Comparison of ENCODE assay signal across 1 cellular context in the genomic region with DNA sequence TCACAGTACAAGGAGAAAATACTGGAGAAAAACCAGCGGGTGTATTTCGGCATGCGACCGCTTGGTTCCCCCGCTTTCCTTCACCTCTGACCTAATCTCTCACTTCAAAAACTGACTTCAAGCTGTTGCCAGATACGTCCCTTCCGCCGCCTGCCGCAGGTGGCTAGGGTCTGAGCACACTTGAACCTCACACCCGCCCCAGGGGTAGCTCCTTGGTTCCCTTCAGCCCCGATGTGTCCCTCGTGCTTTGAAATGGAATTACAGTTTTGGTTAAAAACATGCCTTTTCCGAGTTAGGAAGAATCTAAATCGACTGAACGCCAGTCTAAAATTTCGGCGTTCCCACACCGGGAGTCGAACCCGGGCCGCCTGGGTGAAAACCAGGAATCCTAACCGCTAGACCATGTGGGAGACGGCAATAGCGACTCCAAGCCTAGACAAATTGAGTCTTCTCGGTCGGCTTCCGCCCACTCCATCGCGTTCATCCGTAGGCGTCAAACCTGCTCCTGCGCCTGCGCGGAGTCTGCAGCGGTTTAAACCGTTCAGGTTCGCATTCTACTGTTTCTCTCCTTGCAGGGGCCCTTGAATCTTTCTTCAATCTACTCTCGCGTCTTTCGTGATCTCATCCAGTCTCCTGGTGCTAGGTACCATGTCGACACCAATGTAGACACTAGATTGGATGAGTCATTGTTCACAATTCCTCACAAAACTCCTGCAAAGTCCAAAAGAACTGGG.
TF ChIP-seq lines count a peak whose summit lies in the region.

No MANE protein-coding gene starts in this region.

TF ChIP-seq in neural cell, 6 proteins besides CTCF, POLR2A, EP300 and RAD21 (continued from another document):
- TF ChIP-seq, protein P1, sequence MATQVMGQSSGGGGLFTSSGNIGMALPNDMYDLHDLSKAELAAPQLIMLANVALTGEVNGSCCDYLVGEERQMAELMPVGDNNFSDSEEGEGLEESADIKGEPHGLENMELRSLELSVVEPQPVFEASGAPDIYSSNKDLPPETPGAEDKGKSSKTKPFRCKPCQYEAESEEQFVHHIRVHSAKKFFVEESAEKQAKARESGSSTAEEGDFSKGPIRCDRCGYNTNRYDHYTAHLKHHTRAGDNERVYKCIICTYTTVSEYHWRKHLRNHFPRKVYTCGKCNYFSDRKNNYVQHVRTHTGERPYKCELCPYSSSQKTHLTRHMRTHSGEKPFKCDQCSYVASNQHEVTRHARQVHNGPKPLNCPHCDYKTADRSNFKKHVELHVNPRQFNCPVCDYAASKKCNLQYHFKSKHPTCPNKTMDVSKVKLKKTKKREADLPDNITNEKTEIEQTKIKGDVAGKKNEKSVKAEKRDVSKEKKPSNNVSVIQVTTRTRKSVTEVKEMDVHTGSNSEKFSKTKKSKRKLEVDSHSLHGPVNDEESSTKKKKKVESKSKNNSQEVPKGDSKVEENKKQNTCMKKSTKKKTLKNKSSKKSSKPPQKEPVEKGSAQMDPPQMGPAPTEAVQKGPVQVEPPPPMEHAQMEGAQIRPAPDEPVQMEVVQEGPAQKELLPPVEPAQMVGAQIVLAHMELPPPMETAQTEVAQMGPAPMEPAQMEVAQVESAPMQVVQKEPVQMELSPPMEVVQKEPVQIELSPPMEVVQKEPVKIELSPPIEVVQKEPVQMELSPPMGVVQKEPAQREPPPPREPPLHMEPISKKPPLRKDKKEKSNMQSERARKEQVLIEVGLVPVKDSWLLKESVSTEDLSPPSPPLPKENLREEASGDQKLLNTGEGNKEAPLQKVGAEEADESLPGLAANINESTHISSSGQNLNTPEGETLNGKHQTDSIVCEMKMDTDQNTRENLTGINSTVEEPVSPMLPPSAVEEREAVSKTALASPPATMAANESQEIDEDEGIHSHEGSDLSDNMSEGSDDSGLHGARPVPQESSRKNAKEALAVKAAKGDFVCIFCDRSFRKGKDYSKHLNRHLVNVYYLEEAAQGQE (IDR thresholded peaks at IDR 0.05; ENCODE audit: borderline replicate concordance) = peak; percentile 15
